17 cellular contexts compared by ENCODE assay signal in the genomic region with DNA sequence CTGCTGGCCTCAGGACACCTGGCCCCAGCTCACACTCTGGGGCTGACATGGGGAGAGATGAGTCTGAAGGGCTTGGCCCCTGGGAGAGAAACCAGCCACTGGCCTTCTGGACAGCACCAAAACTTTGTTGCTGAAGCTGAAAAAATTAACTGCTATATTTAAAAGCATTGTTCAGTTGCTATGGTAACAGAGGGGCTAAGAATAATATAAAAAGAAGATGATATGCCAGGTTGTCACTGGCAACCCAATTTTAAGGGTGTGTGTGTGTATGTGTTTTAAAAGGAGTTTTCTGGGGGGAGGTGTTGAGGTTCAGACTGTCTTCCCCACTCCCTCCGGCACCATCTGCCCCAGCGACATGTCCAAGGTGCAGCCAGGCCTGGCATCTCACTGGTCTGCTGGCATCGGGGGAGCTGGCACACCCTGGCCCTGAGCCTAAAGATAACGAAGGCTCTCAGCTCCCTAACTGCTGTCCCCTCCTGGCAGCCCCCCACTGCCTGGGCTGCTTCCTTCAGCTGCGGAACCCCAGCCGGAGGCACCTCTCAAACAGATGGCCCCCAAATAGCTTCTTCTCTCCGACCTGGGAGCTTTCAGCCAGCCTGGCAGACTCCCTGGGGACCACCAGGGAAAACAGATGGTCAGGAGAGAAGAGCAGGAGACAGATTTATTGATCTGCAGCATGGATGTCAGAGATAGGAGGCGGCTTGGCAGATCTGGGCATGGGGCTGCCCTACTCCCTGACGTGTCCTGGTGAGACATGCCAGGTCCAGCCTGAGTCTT.
DNase-seq lines count a peak whose midpoint lies in the region; ATAC-seq and TF ChIP-seq lines count a peak whose summit lies in the region.
"Had no signal": no experiment of that assay in that cellular context is flagged by ENCODE, and none has a peak within 500 bp of the region (broad histone marks: within the 10 kb centered on the region; RNA-seq: fewer than 3 reads in every experiment).

No MANE protein-coding gene starts in this region.

- H3K4me1 ChIP-seq in stomach, result peaks cover 0 to 8% (median 0%) of the 10 kb centered on the region in 4 donors
- no peaks in the 10 kb centered on the region for H3K4me1 ChIP-seq in aorta (ENCODE audit: control insufficient read depth in 1 of 2, insufficient read depth in 2 of 2, low read length in 2 of 2)
- H3K4me1 ChIP-seq: colonic mucosa had no signal

- H3K4me1 Mint-ChIP-seq in brain (peaks cover 66% of the 10 kb centered on the region), nephron progenitor cell (peaks cover 52% of the 10 kb centered on the region)

- no peak for TF ChIP-seq EP300 in stomach (IDR thresholded peaks at IDR 0.05)

- intact Hi-C loops in stomach (cut with DNase I; ENCODE audit: low total_unique reads) (no loop called here), aorta (cut with DNase I) (no loop called here)

- H3K36me3 ChIP-seq in stomach, result no peaks in the 10 kb centered on the region
- H3K36me3 ChIP-seq in aorta (ENCODE audit: control insufficient read depth in 1 of 2, insufficient read depth in 2 of 2, low read length in 1 of 2), result no peaks in the 10 kb centered on the region
- H3K36me3 ChIP-seq: colonic mucosa, uterus had no signal

- DNase-seq in D341Med (ENCODE audit: low spot score), result peak; percentile 77
- peak; percentile 88 for DNase-seq in NCI-H2171 (lab: John Stamatoyannopoulos, UW)
- DNase-seq in nephron progenitor cell, result peak; percentile 33
- no peak for DNase-seq in stomach
- DNase-seq in globus pallidus (ENCODE audit: low spot score), result no peak
- no peak for DNase-seq in aorta
- no peak for DNase-seq in ecto neural progenitor cell (ENCODE audit: low spot score)
- DNase-seq: colonic mucosa; left cardiac atrium; naive B cell; NCI-H1436 treated with DMSO at 0.1 percent for 48 hours; stimulated activated naive CD4-positive, alpha-beta T cell treated with Interleukin-2 at 50 U/mL for 16 hours had no signal

- H3K9me3 ChIP-seq in stomach (no peaks in the 10 kb centered on the region), aorta (ENCODE audit: control insufficient read depth, low read length) (no peaks in the 10 kb centered on the region)
- H3K9me3 ChIP-seq: colonic mucosa, uterus had no signal

- H3K4me3 ChIP-seq in stomach (no peak overlapping the region), aorta (ENCODE audit: low read length in 2 of 2) (no peak overlapping the region)
- H3K4me3 ChIP-seq: colonic mucosa, uterus had no signal

- peaks cover 6% of the 10 kb centered on the region for H3K27me3 Mint-ChIP-seq in brain
- peaks cover 2% of the 10 kb centered on the region for H3K27me3 Mint-ChIP-seq in nephron progenitor cell (ENCODE audit: low read depth, poor library complexity)
- H3K27me3 Mint-ChIP-seq: activated naive CD8-positive, alpha-beta T cell; naive B cell had no signal

- peak overlapping the region; percentile 53 to 96 (median 88) for H3K27ac Mint-ChIP-seq in brain
- no peak overlapping the region for H3K27ac Mint-ChIP-seq in nephron progenitor cell

- TF ChIP-seq POLR2A in stomach (IDR thresholded peaks at IDR 0.05), result no peak

- H3K9me3 Mint-ChIP-seq in brain (peaks cover 0 to 3% (median 0%) of the 10 kb centered on the region in 5 experiments), nephron progenitor cell (no peaks in the 10 kb centered on the region)
- H3K9me3 Mint-ChIP-seq: naive B cell had no signal

- H3K4me3 Mint-ChIP-seq in brain (peak overlapping the region in 3 of 5 experiments; percentile 33 to 44 (median 41)), nephron progenitor cell (no peak overlapping the region)
- H3K4me3 Mint-ChIP-seq: activated naive CD8-positive, alpha-beta T cell; naive B cell had no signal

- TF ChIP-seq CTCF in brain (conservative IDR thresholded peaks at IDR 0.05) (no peak), nephron progenitor cell (IDR thresholded peaks at IDR 0.05) (no peak), stomach (IDR thresholded peaks at IDR 0.05) (no peak)

- no peak overlapping the region for H3K27ac ChIP-seq in stomach
- H3K27ac ChIP-seq in aorta (ENCODE audit: low read depth in 1 of 2, low read length in 2 of 2), result no peak overlapping the region
- H3K27ac ChIP-seq: C4-2B, colonic mucosa, uterus had no signal

- H3K36me3 Mint-ChIP-seq in brain, result no peaks in the 10 kb centered on the region
- H3K36me3 Mint-ChIP-seq in nephron progenitor cell (ENCODE audit: low read depth), result no peaks in the 10 kb centered on the region
- H3K36me3 Mint-ChIP-seq: activated naive CD8-positive, alpha-beta T cell; naive B cell had no signal

- WGBS in stomach, 5 donors, result 74 to 93% (median 84%) methylated on average over 9 of the region's 9 CpGs
- WGBS in aorta, 2 donors, result 49 to 68% methylated on average over 9 of the region's 9 CpGs

- ATAC-seq in aorta (ENCODE audit: low FRiP score), result no peak
- ATAC-seq: esophagus mucosa had no signal

- H3K27me3 ChIP-seq in stomach, result no peaks in the 10 kb centered on the region
- no peaks in the 10 kb centered on the region for H3K27me3 ChIP-seq in aorta (ENCODE audit: control insufficient read depth in 1 of 2, insufficient read depth in 2 of 2, low read length in 1 of 2)
- H3K27me3 ChIP-seq: colonic mucosa, uterus had no signal

Comparison
In these comparisons a context has a peak if more than half of its experiments do, and no peak if none do; other contexts are left out.
1. DNase-seq: peak in D341Med (single experiment), NCI-H2171 (single experiment) and nephron progenitor cell (single experiment); none in stomach (single experiment), globus pallidus (single experiment), aorta (0 of 2) and ecto neural progenitor cell (single experiment).